ENCODE assay signal across 7 cellular contexts in genomic region chr12:110950867-110951266, GRCh38. TPM values are rescaled to one million over a fixed set of nuclear protein-coding genes. Genes with fewer than 3 reads are reported as not detected.
"Had no signal": no experiment of that assay in that cellular context is flagged by ENCODE, and none has a peak within 500 bp of the region (broad histone marks: within the 10 kb centered on the region; RNA-seq: fewer than 3 reads in every experiment).

No MANE protein-coding gene starts in this region.

RNA-seq across cellular contexts. Expression of gene MYL2, which starts 30.5 kb away (rescaled TPM):
- total RNA-seq: PC-3, PC-9, Peyer's patch, RPMI7951, SJSA1, SK-MEL-5 had no signal
- polyA plus RNA-seq: SK-N-SH had no signal
